ENCODE assay signal across 10 cellular contexts in genomic region chr6:31615748-31616147, GRCh38. TPM values are rescaled to one million over a fixed set of nuclear protein-coding genes. Genes with fewer than 3 reads are reported as not detected.
DNase-seq lines count a peak whose midpoint lies in the region; ATAC-seq and TF ChIP-seq lines count a peak whose summit lies in the region.
"Had no signal": no experiment of that assay in that cellular context is flagged by ENCODE, and none has a peak within 500 bp of the region (broad histone marks: within the 10 kb centered on the region; RNA-seq: fewer than 3 reads in every experiment).

No MANE protein-coding gene starts in this region.

- H3K4me1 ChIP-seq in BLaER1 treated with 17β-estradiol and CSF1 and Interleukin-3, amounts not matched to agents 10 nM and 100 nM: peaks cover 27 to 74% (median 40%) of the 10 kb centered on the region in 10 experiments
- H3K4me1 ChIP-seq: ascending aorta had no signal

- peak overlapping the region; percentile 66 to 99 (median 84) for H3K4me2 ChIP-seq in BLaER1 treated with 17β-estradiol and CSF1 and Interleukin-3, amounts not matched to agents 10 nM and 100 nM

- no peaks in the 10 kb centered on the region for H3K27me3 Mint-ChIP-seq in mesothelial cell of epicardium (ENCODE audit: low read depth)

- no peak overlapping the region for H3K4me3 Mint-ChIP-seq in mesothelial cell of epicardium

- no peaks in the 10 kb centered on the region for H3K36me3 Mint-ChIP-seq in mesothelial cell of epicardium

- no peak for ATAC-seq in HG03097 (IDR thresholded peaks at IDR 0.05; ENCODE audit: low FRiP score, unreplicated experiment)

- H3K9ac ChIP-seq in BLaER1 treated with 17β-estradiol and CSF1 and Interleukin-3, amounts not matched to agents 10 nM and 100 nM: peak overlapping the region in 9 of 11 experiments; percentile 1 to 82 (median 57); a peak in 18 of 22 replicates

- H3K27ac ChIP-seq in BLaER1 treated with 17β-estradiol and CSF1 and Interleukin-3, amounts not matched to agents 10 nM and 100 nM: peak overlapping the region in 9 of 11 experiments; percentile 29 to 83 (median 73); a peak in 17 of 22 replicates
- H3K27ac ChIP-seq: ascending aorta had no signal

- no peaks in the 10 kb centered on the region for H3K9me3 Mint-ChIP-seq in mesothelial cell of epicardium

- H3K27ac Mint-ChIP-seq in mesothelial cell of epicardium: peak overlapping the region; percentile 21

- H3K9me3 ChIP-seq in BLaER1 treated with 17β-estradiol and CSF1 and Interleukin-3, amounts not matched to agents 10 nM and 100 nM (replicated peaks in 1 of 11): no peaks in the 10 kb centered on the region
- H3K9me3 ChIP-seq: ascending aorta had no signal

- H3K4me3 ChIP-seq in BLaER1 treated with 17β-estradiol and CSF1 and Interleukin-3, amounts not matched to agents 10 nM and 100 nM: peak overlapping the region in 6 of 10 experiments; percentile 18 to 62 (median 58); a peak in 11 of 20 replicates

- peak; percentile 95 for DNase-seq in KBM-7
- peak; percentile 58 to 63 for DNase-seq in activated T-cell treated with anti-CD3 and anti-CD28 coated beads, Interleukin-2, amount 50 U/mL, for 48 hours
- no peak for DNase-seq in mesothelial cell of epicardium (ENCODE audit: low spot score in 2 of 2, unreplicated experiment in 2 of 2)
- DNase-seq in COLO829 (ENCODE audit: low spot score): no peak
- no peak for DNase-seq in SW480 (ENCODE audit: low spot score)
- DNase-seq in NCI-H1105 (lab: John Stamatoyannopoulos, UW): no peak
- DNase-seq: DMS53 had no signal

- in situ Hi-C loops in KBM-7 (cut with MboI; ENCODE audit: low pct_unique_long_range_greater_than_20kb, low sequenced_read_pairs): no loop called here

- TF ChIP-seq CTCF in mesothelial cell of epicardium (IDR thresholded peaks at IDR 0.05; ENCODE audit: unreplicated experiment): no peak

- H4K20me1 ChIP-seq in BLaER1 treated with 17β-estradiol and CSF1 and Interleukin-3, amounts not matched to agents 10 nM and 100 nM: no peaks in the 10 kb centered on the region; a peak in 2 of 22 replicates

- peaks cover 0 to 4% (median 0%) of the 10 kb centered on the region in 11 experiments; a peak in 2 of 22 replicates for H3K27me3 ChIP-seq in BLaER1 treated with 17β-estradiol and CSF1 and Interleukin-3, amounts not matched to agents 10 nM and 100 nM
- H3K27me3 ChIP-seq: ascending aorta had no signal

- peaks cover 26% of the 10 kb centered on the region for H3K4me1 Mint-ChIP-seq in mesothelial cell of epicardium

- peaks cover 0 to 5% (median 0%) of the 10 kb centered on the region in 11 experiments; a peak in 1 of 22 replicates for H3K36me3 ChIP-seq in BLaER1 treated with 17β-estradiol and CSF1 and Interleukin-3, amounts not matched to agents 10 nM and 100 nM
- H3K36me3 ChIP-seq: ascending aorta had no signal

RNA-seq across cellular contexts. Expression of gene AIF1, which starts 0.7 kb away (rescaled TPM):
- 5.1 to 6.0 TPM (median 5.1 TPM) in 3 replicates for total RNA-seq in mesothelial cell of epicardium

RNA-seq across cellular contexts. Expression of gene PRRC2A, which starts 4.8 kb away (rescaled TPM):
- 273 to 290 TPM (median 288 TPM) in 3 replicates for total RNA-seq in mesothelial cell of epicardium

RNA-seq across cellular contexts. Expression of gene NCR3, which starts 22.9 kb away (rescaled TPM):
- not detected in 3 replicates for total RNA-seq in mesothelial cell of epicardium
- total RNA-seq: ascending aorta had no signal

RNA-seq across cellular contexts. Expression of gene LST1, which starts 29.7 kb away (rescaled TPM):
- 0.60 to 0.77 TPM in 2 of 3 replicates, not detected in the other for total RNA-seq in mesothelial cell of epicardium

RNA-seq across cellular contexts. Expression of gene LTB, which starts 33.5 kb away (rescaled TPM):
- total RNA-seq in mesothelial cell of epicardium: 0.32 TPM in 1 of 3 replicates, not detected in the others
- total RNA-seq: ascending aorta had no signal

Comparison
In these comparisons a context has a peak if more than half of its experiments do, and no peak if none do; other contexts are left out.
1. DNase-seq: peak in KBM-7 (single experiment) and activated T-cell treated with anti-CD3 and anti-CD28 coated beads, Interleukin-2, amount 50 U/mL, for 48 hours (2 of 2); none in mesothelial cell of epicardium (0 of 2), COLO829 (single experiment), SW480 (single experiment) and NCI-H1105 (single experiment).